1 cellular context compared by ENCODE assay signal in genomic region chr20:4967752-4968477, GRCh38.
A peak's percentile ranks its signal among the peaks of the same experiment; 100 is the strongest.
TF ChIP-seq lines count a peak whose summit lies in the region.

No MANE protein-coding gene starts in this region.

TF ChIP-seq in HepG2, 621 proteins besides CTCF, POLR2A, EP300 and RAD21 (continued from another document and continues in another):
- TF ChIP-seq AKNA (CRISPR knock-in tag; IDR thresholded peaks at IDR 0.05; ENCODE audit: borderline replicate concordance) (no peak), TCF7 (IDR thresholded peaks at IDR 0.05; ENCODE audit: low read depth) (no peak), ZNF775 (CRISPR knock-in tag; IDR thresholded peaks at IDR 0.05; ENCODE audit: borderline replicate concordance) (0 out of 2 replicates have a peak, but pooled peaks have one; percentile 9), ZSCAN22 (CRISPR knock-in tag; IDR thresholded peaks at IDR 0.05) (no peak), ZNF713 (CRISPR knock-in tag; IDR thresholded peaks at IDR 0.05) (no peak), EEA1 (CRISPR knock-in tag; IDR thresholded peaks at IDR 0.05; ENCODE audit: borderline replicate concordance) (no peak), FOXM1 (CRISPR knock-in tag; IDR thresholded peaks at IDR 0.05) (no peak), ZNF33B (CRISPR knock-in tag; IDR thresholded peaks at IDR 0.05) (no peak), HDAC1 (CRISPR knock-in tag; IDR thresholded peaks at IDR 0.05) (no peak), PCBP1 (IDR thresholded peaks at IDR 0.05; ENCODE audit: borderline replicate concordance, low read depth, low read length) (no peak), MYNN (CRISPR knock-in tag; IDR thresholded peaks at IDR 0.05; ENCODE audit: low read depth) (peak; percentile 80; the same call in 1 of the 2 replicates), ZNF652 (CRISPR knock-in tag; IDR thresholded peaks at IDR 0.05; ENCODE audit: borderline replicate concordance, low read depth) (no peak), ZNF746 (CRISPR knock-in tag; IDR thresholded peaks at IDR 0.05) (no peak), MEF2D (CRISPR knock-in tag; IDR thresholded peaks at IDR 0.05) (no peak), ATF1 (CRISPR knock-in tag; IDR thresholded peaks at IDR 0.05) (no peak), ARID3A (IDR thresholded peaks at IDR 0.05; ENCODE audit: low read depth, low read length) (no peak), KAT2B (IDR thresholded peaks at IDR 0.05; ENCODE audit: borderline replicate concordance, low read depth, low read length) (no peak), NAIF1 (CRISPR knock-in tag; IDR thresholded peaks at IDR 0.05; ENCODE audit: borderline replicate concordance) (no peak), ZNF879 (CRISPR knock-in tag; IDR thresholded peaks at IDR 0.05) (no peak), YEATS2 (CRISPR knock-in tag; IDR thresholded peaks at IDR 0.05; ENCODE audit: borderline replicate concordance) (no peak), ZNF326 (CRISPR knock-in tag; IDR thresholded peaks at IDR 0.05; ENCODE audit: borderline replicate concordance) (no peak), CCDC6 (CRISPR knock-in tag; IDR thresholded peaks at IDR 0.05) (peak; percentile 46), ZNF644 (CRISPR knock-in tag; IDR thresholded peaks at IDR 0.05; ENCODE audit: low read depth) (peak; percentile 66; the same call in 1 of the 2 replicates), ADNP (CRISPR knock-in tag; IDR thresholded peaks at IDR 0.05) (no peak), SIX4 (CRISPR knock-in tag; IDR thresholded peaks at IDR 0.05) (no peak), ATRX (CRISPR knock-in tag; IDR thresholded peaks at IDR 0.05; ENCODE audit: borderline replicate concordance) (no peak), KAT8 (CRISPR knock-in tag; IDR thresholded peaks at IDR 0.05) (no peak), SCMH1 (CRISPR knock-in tag; IDR thresholded peaks at IDR 0.05; ENCODE audit: borderline replicate concordance) (no peak), ZNF589 (CRISPR knock-in tag; conservative IDR thresholded peaks at IDR 0.05) (no peak), ATM (IDR thresholded peaks at IDR 0.05; ENCODE audit: borderline replicate concordance) (no peak), ZNF550 (CRISPR knock-in tag; IDR thresholded peaks at IDR 0.05; ENCODE audit: borderline replicate concordance) (no peak), HINFP (CRISPR knock-in tag; IDR thresholded peaks at IDR 0.05; ENCODE audit: low read depth) (no peak), SOX13 (IDR thresholded peaks at IDR 0.05) (no peak), SOX13 (CRISPR knock-in tag; conservative IDR thresholded peaks at IDR 0.05 in 1 of 2, IDR thresholded peaks at IDR 0.05 in 1 of 2) (no peak; a peak in 1 of 4 replicates), SMC3 (IDR thresholded peaks at IDR 0.05; ENCODE audit: low read length) (no peak), YEATS4 (CRISPR knock-in tag; IDR thresholded peaks at IDR 0.05; ENCODE audit: borderline replicate concordance) (no peak), KDM5A (IDR thresholded peaks at IDR 0.05; ENCODE audit: borderline replicate concordance, low read length) (no peak), ZNF280B (CRISPR knock-in tag; IDR thresholded peaks at IDR 0.05; ENCODE audit: borderline replicate concordance) (no peak), ZFX (CRISPR knock-in tag; IDR thresholded peaks at IDR 0.05; ENCODE audit: low read depth) (no peak), ZNF749 (CRISPR knock-in tag; IDR thresholded peaks at IDR 0.05; ENCODE audit: borderline replicate concordance) (no peak), PTBP1 (IDR thresholded peaks at IDR 0.05; ENCODE audit: low read depth, low read length, poor library complexity, severe bottlenecking) (no peak)
- TF ChIP-seq, protein P1, sequence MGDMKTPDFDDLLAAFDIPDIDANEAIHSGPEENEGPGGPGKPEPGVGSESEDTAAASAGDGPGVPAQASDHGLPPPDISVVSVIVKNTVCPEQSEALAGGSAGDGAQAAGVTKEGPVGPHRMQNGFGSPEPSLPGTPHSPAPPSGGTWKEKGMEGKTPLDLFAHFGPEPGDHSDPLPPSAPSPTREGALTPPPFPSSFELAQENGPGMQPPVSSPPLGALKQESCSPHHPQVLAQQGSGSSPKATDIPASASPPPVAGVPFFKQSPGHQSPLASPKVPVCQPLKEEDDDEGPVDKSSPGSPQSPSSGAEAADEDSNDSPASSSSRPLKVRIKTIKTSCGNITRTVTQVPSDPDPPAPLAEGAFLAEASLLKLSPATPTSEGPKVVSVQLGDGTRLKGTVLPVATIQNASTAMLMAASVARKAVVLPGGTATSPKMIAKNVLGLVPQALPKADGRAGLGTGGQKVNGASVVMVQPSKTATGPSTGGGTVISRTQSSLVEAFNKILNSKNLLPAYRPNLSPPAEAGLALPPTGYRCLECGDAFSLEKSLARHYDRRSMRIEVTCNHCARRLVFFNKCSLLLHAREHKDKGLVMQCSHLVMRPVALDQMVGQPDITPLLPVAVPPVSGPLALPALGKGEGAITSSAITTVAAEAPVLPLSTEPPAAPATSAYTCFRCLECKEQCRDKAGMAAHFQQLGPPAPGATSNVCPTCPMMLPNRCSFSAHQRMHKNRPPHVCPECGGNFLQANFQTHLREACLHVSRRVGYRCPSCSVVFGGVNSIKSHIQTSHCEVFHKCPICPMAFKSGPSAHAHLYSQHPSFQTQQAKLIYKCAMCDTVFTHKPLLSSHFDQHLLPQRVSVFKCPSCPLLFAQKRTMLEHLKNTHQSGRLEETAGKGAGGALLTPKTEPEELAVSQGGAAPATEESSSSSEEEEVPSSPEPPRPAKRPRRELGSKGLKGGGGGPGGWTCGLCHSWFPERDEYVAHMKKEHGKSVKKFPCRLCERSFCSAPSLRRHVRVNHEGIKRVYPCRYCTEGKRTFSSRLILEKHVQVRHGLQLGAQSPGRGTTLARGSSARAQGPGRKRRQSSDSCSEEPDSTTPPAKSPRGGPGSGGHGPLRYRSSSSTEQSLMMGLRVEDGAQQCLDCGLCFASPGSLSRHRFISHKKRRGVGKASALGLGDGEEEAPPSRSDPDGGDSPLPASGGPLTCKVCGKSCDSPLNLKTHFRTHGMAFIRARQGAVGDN (CRISPR knock-in tag; IDR thresholded peaks at IDR 0.05): peak; percentile 20; the same call in 1 of the 2 replicates
- TF ChIP-seq, protein P2, sequence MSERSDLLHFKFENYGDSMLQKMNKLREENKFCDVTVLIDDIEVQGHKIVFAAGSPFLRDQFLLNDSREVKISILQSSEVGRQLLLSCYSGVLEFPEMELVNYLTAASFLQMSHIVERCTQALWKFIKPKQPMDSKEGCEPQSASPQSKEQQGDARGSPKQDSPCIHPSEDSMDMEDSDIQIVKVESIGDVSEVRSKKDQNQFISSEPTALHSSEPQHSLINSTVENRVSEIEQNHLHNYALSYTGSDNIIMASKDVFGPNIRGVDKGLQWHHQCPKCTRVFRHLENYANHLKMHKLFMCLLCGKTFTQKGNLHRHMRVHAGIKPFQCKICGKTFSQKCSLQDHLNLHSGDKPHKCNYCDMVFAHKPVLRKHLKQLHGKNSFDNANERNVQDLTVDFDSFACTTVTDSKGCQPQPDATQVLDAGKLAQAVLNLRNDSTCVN (CRISPR knock-in tag; IDR thresholded peaks at IDR 0.05; ENCODE audit: borderline replicate concordance): no peak
- TF ChIP-seq, protein P3, sequence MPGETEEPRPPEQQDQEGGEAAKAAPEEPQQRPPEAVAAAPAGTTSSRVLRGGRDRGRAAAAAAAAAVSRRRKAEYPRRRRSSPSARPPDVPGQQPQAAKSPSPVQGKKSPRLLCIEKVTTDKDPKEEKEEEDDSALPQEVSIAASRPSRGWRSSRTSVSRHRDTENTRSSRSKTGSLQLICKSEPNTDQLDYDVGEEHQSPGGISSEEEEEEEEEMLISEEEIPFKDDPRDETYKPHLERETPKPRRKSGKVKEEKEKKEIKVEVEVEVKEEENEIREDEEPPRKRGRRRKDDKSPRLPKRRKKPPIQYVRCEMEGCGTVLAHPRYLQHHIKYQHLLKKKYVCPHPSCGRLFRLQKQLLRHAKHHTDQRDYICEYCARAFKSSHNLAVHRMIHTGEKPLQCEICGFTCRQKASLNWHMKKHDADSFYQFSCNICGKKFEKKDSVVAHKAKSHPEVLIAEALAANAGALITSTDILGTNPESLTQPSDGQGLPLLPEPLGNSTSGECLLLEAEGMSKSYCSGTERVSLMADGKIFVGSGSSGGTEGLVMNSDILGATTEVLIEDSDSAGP (CRISPR knock-in tag; IDR thresholded peaks at IDR 0.05; ENCODE audit: borderline replicate concordance): no peak
- TF ChIP-seq, protein P4, sequence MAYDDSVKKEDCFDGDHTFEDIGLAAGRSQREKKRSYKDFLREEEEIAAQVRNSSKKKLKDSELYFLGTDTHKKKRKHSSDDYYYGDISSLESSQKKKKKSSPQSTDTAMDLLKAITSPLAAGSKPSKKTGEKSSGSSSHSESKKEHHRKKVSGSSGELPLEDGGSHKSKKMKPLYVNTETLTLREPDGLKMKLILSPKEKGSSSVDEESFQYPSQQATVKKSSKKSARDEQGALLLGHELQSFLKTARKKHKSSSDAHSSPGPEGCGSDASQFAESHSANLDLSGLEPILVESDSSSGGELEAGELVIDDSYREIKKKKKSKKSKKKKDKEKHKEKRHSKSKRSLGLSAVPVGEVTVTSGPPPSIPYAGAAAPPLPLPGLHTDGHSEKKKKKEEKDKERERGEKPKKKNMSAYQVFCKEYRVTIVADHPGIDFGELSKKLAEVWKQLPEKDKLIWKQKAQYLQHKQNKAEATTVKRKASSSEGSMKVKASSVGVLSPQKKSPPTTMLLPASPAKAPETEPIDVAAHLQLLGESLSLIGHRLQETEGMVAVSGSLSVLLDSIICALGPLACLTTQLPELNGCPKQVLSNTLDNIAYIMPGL (CRISPR knock-in tag; IDR thresholded peaks at IDR 0.05; ENCODE audit: borderline replicate concordance in 1 of 2, low read depth in 1 of 2): peak in 1 of 2 experiments; percentile 57; a peak in 3 of 4 replicates
